15 cellular contexts compared by ENCODE assay signal in genomic region chr3:16370503-16370871, GRCh38.
DNase-seq lines count a peak whose midpoint lies in the region; ATAC-seq, FAIRE-seq and TF ChIP-seq lines count a peak whose summit lies in the region.
"Had no signal": no experiment of that assay in that cellular context is flagged by ENCODE, and none has a peak within 500 bp of the region (broad histone marks: within the 10 kb centered on the region; RNA-seq: fewer than 3 reads in every experiment).

No MANE protein-coding gene starts in this region.

- no peaks in the 10 kb centered on the region for H4K20me1 ChIP-seq in keratinocyte (ENCODE audit: control insufficient read depth, extremely low read depth, insufficient read depth, low read length)

- H3K4me1 Mint-ChIP-seq in activated B cell treated with CpG ODN at 0.5 μM for 24 hours, result peaks cover 95% of the 10 kb centered on the region

- POLR2A ChIA-PET in activated B cell treated with CpG ODN at 0.5 μM for 24 hours (lab: Charles Lee), result interaction anchor here (1.1 to 12.5 kb wide), 4 partner anchors 9 to 140 kb away, joined by 3 to 202 read pairs (median 8); partner anchors contain the start of gene RFTN1

- FAIRE-seq in keratinocyte (lab: Jason Lieb, UNC), result no peak

- H3K9ac ChIP-seq in keratinocyte (ENCODE audit: control insufficient read depth, extremely low read depth, insufficient read depth, low read length), result no peak overlapping the region
- H3K9ac ChIP-seq: KMS-11 had no signal

- DNase-seq in cardiac muscle cell (ENCODE audit: low read depth in 1 of 2, low spot score in 1 of 2) (no peak), cardiac septum (ENCODE audit: low spot score) (no peak), activated B cell treated with CpG ODN at 0.5 μM for 24 hours (no peak), keratinocyte (ENCODE audit: low read depth, low spot score) (no peak), tibial nerve (ENCODE audit: low spot score in 2 of 2) (no peak)
- DNase-seq: activated CD4-positive, alpha-beta T cell treated with anti-CD3 and anti-CD28 coated beads, Interleukin-2, amount 50 U/mL, for 1 hour; DMS53; NCI-H1436 treated with DMSO at 0.1 percent for 48 hours; OCI-M1; substantia nigra had no signal

- TF ChIP-seq CTCF in cardiac muscle cell (IDR thresholded peaks at IDR 0.05; ENCODE audit: low read depth, low read length) (no peak), activated B cell treated with CpG ODN at 0.5 μM for 24 hours (IDR thresholded peaks at IDR 0.05) (no peak), keratinocyte (optimal IDR thresholded peaks at IDR 0.05 in 1 of 3, IDR thresholded peaks at IDR 0.05 in 1 of 3, conservative IDR thresholded peaks at IDR 0.05 in 1 of 3; ENCODE audit: extremely low read depth in 1 of 3, insufficient read depth in 2 of 3, low read length in 3 of 3) (no peak), tibial nerve (IDR thresholded peaks at IDR 0.05) (no peak)

- H3K79me2 ChIP-seq in keratinocyte (ENCODE audit: control insufficient read depth, insufficient read depth, low read length), result no peaks in the 10 kb centered on the region

- no peak for TF ChIP-seq EP300 in tibial nerve (IDR thresholded peaks at IDR 0.05)

- H3K4me3 ChIP-seq in cardiac muscle cell (no peak overlapping the region), keratinocyte (ENCODE audit: control insufficient read depth in 2 of 3, extremely low read depth in 1 of 3, insufficient read depth in 2 of 3, low read depth in 1 of 3, low read length in 3 of 3) (no peak overlapping the region), tibial nerve (no peak overlapping the region)

- CTCF ChIA-PET in activated B cell treated with CpG ODN at 0.5 μM for 24 hours (lab: Charles Lee), result interaction anchor here (1.2 to 1.3 kb wide), 2 partner anchors 141 to 159 kb away, joined by 3 to 4 read pairs; no protein-coding TSS in a partner anchor

- no peaks in the 10 kb centered on the region for H3K9me3 Mint-ChIP-seq in activated B cell treated with CpG ODN at 0.5 μM for 24 hours

- no peak overlapping the region for H3K4me2 ChIP-seq in keratinocyte (ENCODE audit: control insufficient read depth, extremely low read depth, insufficient read depth, low read depth, low read length)
- H3K4me2 ChIP-seq: KMS-11 had no signal

- no peaks in the 10 kb centered on the region for H3K27me3 ChIP-seq in cardiac muscle cell
- H3K27me3 ChIP-seq in keratinocyte (ENCODE audit: control insufficient read depth, extremely low read depth, insufficient read depth, low read length), result no peaks in the 10 kb centered on the region
- no peaks in the 10 kb centered on the region for H3K27me3 ChIP-seq in tibial nerve

- peak overlapping the region; percentile 93 for H3K27ac Mint-ChIP-seq in activated B cell treated with CpG ODN at 0.5 μM for 24 hours

- intact Hi-C loops in cardiac septum (cut with DNase I) (loop anchor here (5.0 kb wide), 2 partner anchors 83 to 147 kb away; no protein-coding TSS in a partner anchor), activated B cell treated with CpG ODN at 0.5 μM for 24 hours (cut with micrococcal nuclease) (loop anchor here (5.0 to 10.0 kb wide), 3 partner anchors 103 to 824 kb away; partner anchors contain the start of gene OXNAD1)

- no peaks in the 10 kb centered on the region for H3K9me1 ChIP-seq in keratinocyte (ENCODE audit: control insufficient read depth, extremely low read depth, insufficient read depth, low read length)

- H2AFZ ChIP-seq in keratinocyte (ENCODE audit: control insufficient read depth, low read length), result no peak overlapping the region

- ATAC-seq in activated B cell treated with CpG ODN at 0.5 μM for 24 hours (ENCODE audit: low read depth) (no peak), HG02623 (IDR thresholded peaks at IDR 0.05; ENCODE audit: unreplicated experiment) (no peak), GM21390 (IDR thresholded peaks at IDR 0.05; ENCODE audit: unreplicated experiment) (no peak), HG02885 (IDR thresholded peaks at IDR 0.05; ENCODE audit: poor library complexity, unreplicated experiment) (no peak)
- ATAC-seq: left lobe of liver had no signal

- TF ChIP-seq POLR2A in tibial nerve (IDR thresholded peaks at IDR 0.05), result no peak

- peaks cover 84% of the 10 kb centered on the region for H3K36me3 Mint-ChIP-seq in activated B cell treated with CpG ODN at 0.5 μM for 24 hours (ENCODE audit: low read depth)

- H3K4me1 ChIP-seq in cardiac muscle cell (ENCODE audit: low read depth), result peaks cover 37% of the 10 kb centered on the region
- H3K4me1 ChIP-seq in keratinocyte (ENCODE audit: control insufficient read depth, extremely low read depth, insufficient read depth, low read length), result peaks cover 35% of the 10 kb centered on the region
- peaks cover 0 to 62% (median 43%) of the 10 kb centered on the region in 4 donors for H3K4me1 ChIP-seq in tibial nerve

- dilution Hi-C loops in keratinocyte (cut with MboI; ENCODE audit: extremely low pct_ligation_motif_present, low sequenced_read_pairs), result no loop called here

- peak overlapping the region; percentile 86 for H3K27ac ChIP-seq in cardiac muscle cell
- peak overlapping the region; percentile 75 for H3K27ac ChIP-seq in keratinocyte (ENCODE audit: control insufficient read depth, insufficient read depth, low read length)
- H3K27ac ChIP-seq in tibial nerve, result peak overlapping the region; percentile 42 to 86 (median 62)
- H3K27ac ChIP-seq: KMS-11 had no signal

- H3K27me3 Mint-ChIP-seq in activated B cell treated with CpG ODN at 0.5 μM for 24 hours, result no peaks in the 10 kb centered on the region

- WGBS in tibial nerve, 2 donors, result 65 to 72% methylated on average over 2 of the region's 2 CpGs

- H3K9me3 ChIP-seq in cardiac muscle cell (ENCODE audit: low read depth) (no peaks in the 10 kb centered on the region), keratinocyte (ENCODE audit: control insufficient read depth, low read depth, low read length) (no peaks in the 10 kb centered on the region), tibial nerve (no peaks in the 10 kb centered on the region)

- H3K4me3 Mint-ChIP-seq in activated B cell treated with CpG ODN at 0.5 μM for 24 hours, result peak overlapping the region; percentile 75

- H3K36me3 ChIP-seq in cardiac muscle cell (no peaks in the 10 kb centered on the region), keratinocyte (ENCODE audit: control insufficient read depth in 2 of 2, extremely low read depth in 1 of 2, insufficient read depth in 2 of 2, low read length in 2 of 2) (peaks cover 0 to 4% of the 10 kb centered on the region in 2 experiments), tibial nerve (peaks cover 3 to 14% (median 3%) of the 10 kb centered on the region in 3 donors)
